ENCODE assay signal across 17 cellular contexts in genomic region chr18:9779630-9780029, GRCh38.
DNase-seq lines count a peak whose midpoint lies in the region; ATAC-seq and TF ChIP-seq lines count a peak whose summit lies in the region.
"Had no signal": no experiment of that assay in that cellular context is flagged by ENCODE, and none has a peak within 500 bp of the region (broad histone marks: within the 10 kb centered on the region; RNA-seq: fewer than 3 reads in every experiment).

No MANE protein-coding gene starts in this region.

- DNase-seq in HuH-7.5 (ENCODE audit: low spot score): peak; percentile 56
- DNase-seq in RPMI7951 (ENCODE audit: low read depth): peak; percentile 25
- peak; percentile 45 for DNase-seq in fibroblast of gingiva (ENCODE audit: low read depth)
- no peak for DNase-seq in spleen
- no peak for DNase-seq in Kasumi-1 (lab: John Stamatoyannopoulos, UW)
- no peak for DNase-seq in HK-2 (ENCODE audit: unreplicated experiment)
- DNase-seq: activated CD8-positive, alpha-beta T cell treated with anti-CD3 and anti-CD28 coated beads, Interleukin-2, amount 10 ng/mL, durations not matched to agents 7 days and 5 days; activated effector memory CD4-positive, alpha-beta T cell treated with Interleukin-2 at 50 U/mL for 16 hours; CD4-positive, CD25-positive, alpha-beta regulatory T cell; heart right ventricle; naive thymus-derived CD8-positive, alpha-beta T cell; NCI-H1417; NCI-H510A; SHP77 treated with DMSO at 0.1 percent for 48 hours; sigmoid colon had no signal

- no peak for TF ChIP-seq POLR2A in spleen (IDR thresholded peaks at IDR 0.05)

- no peak for TF ChIP-seq CTCF in spleen (IDR thresholded peaks at IDR 0.05 in 8 of 11, conservative IDR thresholded peaks at IDR 0.05 in 3 of 11)

- H3K27me3 ChIP-seq in spleen (replicated peaks in 1 of 7): no peaks in the 10 kb centered on the region
- H3K27me3 ChIP-seq: heart right ventricle, sigmoid colon had no signal

- H3K4me1 ChIP-seq in spleen: peaks cover 0 to 79% (median 26%) of the 10 kb centered on the region in 6 donors

- no peaks in the 10 kb centered on the region for H3K9me3 ChIP-seq in spleen
- H3K9me3 ChIP-seq: heart right ventricle, sigmoid colon had no signal

- H3K36me3 ChIP-seq in spleen: peaks cover 0 to 27% (median 0%) of the 10 kb centered on the region in 6 donors
- H3K36me3 ChIP-seq: sigmoid colon had no signal

- H3K4me3 ChIP-seq in spleen: no peak overlapping the region
- H3K4me3 ChIP-seq: heart right ventricle, sigmoid colon had no signal

- intact Hi-C loops in spleen (cut with DNase I; ENCODE audit: low total_unique reads): no loop called here

- WGBS in spleen, 5 donors: 54 to 75% (median 62%) methylated on average over 4 of the region's 4 CpGs

- ATAC-seq in GM19455 (IDR thresholded peaks at IDR 0.05; ENCODE audit: unreplicated experiment) (no peak), HG03354 (IDR thresholded peaks at IDR 0.05; ENCODE audit: poor library complexity, severe bottlenecking, unreplicated experiment) (no peak)
- ATAC-seq: activated CD8-positive, alpha-beta T cell treated with anti-CD3 and anti-CD28 coated beads, Interleukin-2, amount 10 ng/mL, durations not matched to agents 7 days and 5 days; heart right ventricle; naive thymus-derived CD8-positive, alpha-beta T cell had no signal

- peak overlapping the region in 7 of 8 donors; percentile 5 to 89 (median 61) for H3K27ac ChIP-seq in spleen
- H3K27ac ChIP-seq: heart right ventricle, sigmoid colon had no signal

Comparison
In these comparisons a context has a peak if more than half of its experiments do, and no peak if none do; other contexts are left out.
1. DNase-seq: peak in HuH-7.5 (single experiment), RPMI7951 (single experiment) and fibroblast of gingiva (single experiment); none in spleen (single experiment), Kasumi-1 (0 of 2) and HK-2 (single experiment).